In genomic region chr16:1564325-1564724, GRCh38 we compare ENCODE assay signal across 13 cellular contexts. TPM values are rescaled to one million over a fixed set of nuclear protein-coding genes. Genes with fewer than 3 reads are reported as not detected.
DNase-seq lines count a peak whose midpoint lies in the region; ATAC-seq, FAIRE-seq and TF ChIP-seq lines count a peak whose summit lies in the region.
"Had no signal": no experiment of that assay in that cellular context is flagged by ENCODE, and none has a peak within 500 bp of the region (broad histone marks: within the 10 kb centered on the region; RNA-seq: fewer than 3 reads in every experiment).

No MANE protein-coding gene starts in this region.

- no peak for TF ChIP-seq EP300 in tibial nerve (IDR thresholded peaks at IDR 0.05)

- H3K27ac ChIP-seq in lower lobe of right lung, result no peak overlapping the region
- no peak overlapping the region for H3K27ac ChIP-seq in tibial nerve
- H3K27ac ChIP-seq: testis had no signal

- no peak for TF ChIP-seq POLR2A in tibial nerve (IDR thresholded peaks at IDR 0.05)

- H3K4me1 ChIP-seq in lower lobe of right lung (no peaks in the 10 kb centered on the region), tibial nerve (no peaks in the 10 kb centered on the region)
- H3K4me1 ChIP-seq: testis had no signal

- no peaks in the 10 kb centered on the region for H3K9me3 ChIP-seq in lower lobe of right lung
- H3K9me3 ChIP-seq in tibial nerve, result no peaks in the 10 kb centered on the region
- H3K9me3 ChIP-seq: testis had no signal

- POLR2A ChIA-PET in BJ (lab: Charles Lee), result no interaction called here

- CTCF ChIA-PET in BJ (lab: Yijun Ruan, JAX), result no interaction called here

- ATAC-seq in lower lobe of right lung (no peak), GM19397 (IDR thresholded peaks at IDR 0.05; ENCODE audit: unreplicated experiment) (no peak)
- ATAC-seq: right cardiac atrium had no signal

- DNase-seq in BJ (ENCODE audit: low read depth) (no peak), GM10266 (ENCODE audit: extremely low spot score) (no peak), UCSD-AML1 (lab: John Stamatoyannopoulos, UW; ENCODE audit: unreplicated experiment) (peak; percentile 33), lower lobe of right lung (no peak), frontal cortex (ENCODE audit: low spot score in 2 of 2) (no peak), COR-L47 (lab: John Stamatoyannopoulos, UW) (no peak), tibial nerve (ENCODE audit: low spot score in 2 of 2) (no peak)
- DNase-seq: Kasumi-1, NCI-H2171 treated with DMSO at 0.1 percent for 48 hours, testis had no signal

- intact Hi-C loops in lower lobe of right lung (cut with DNase I), result no loop called here

- H3K4me3 ChIP-seq in BJ (ENCODE audit: low read depth, low read length), result no peak overlapping the region
- H3K4me3 ChIP-seq in lower lobe of right lung, result no peak overlapping the region
- H3K4me3 ChIP-seq in tibial nerve, result no peak overlapping the region
- H3K4me3 ChIP-seq: testis had no signal

- H3K27me3 ChIP-seq in BJ (ENCODE audit: control insufficient read depth, insufficient read depth, low read length) (no peaks in the 10 kb centered on the region), lower lobe of right lung (ENCODE audit: low read depth) (no peaks in the 10 kb centered on the region), tibial nerve (no peaks in the 10 kb centered on the region)
- H3K27me3 ChIP-seq: testis had no signal

- no peak for FAIRE-seq in frontal cortex (lab: Jason Lieb, UNC)

- TF ChIP-seq CTCF in BJ (IDR thresholded peaks at IDR 0.05; ENCODE audit: insufficient read depth, low read depth, low read length) (peak; percentile 29), GM10266 (IDR thresholded peaks at IDR 0.05; ENCODE audit: control insufficient read depth, insufficient read depth, low read depth, missing control alignments) (peak; percentile 18), lower lobe of right lung (IDR thresholded peaks at IDR 0.05) (peak; percentile 32), tibial nerve (IDR thresholded peaks at IDR 0.05) (peak in 1 of 5 experiments; percentile 15)

- peaks cover 16% of the 10 kb centered on the region for H3K36me3 ChIP-seq in BJ (ENCODE audit: control insufficient read depth, insufficient read depth, low read length)
- H3K36me3 ChIP-seq in lower lobe of right lung, result peaks cover 57% of the 10 kb centered on the region
- H3K36me3 ChIP-seq in tibial nerve, result peaks cover 0 to 93% (median 0%) of the 10 kb centered on the region in 3 donors

- WGBS in tibial nerve, 2 donors, result 80 to 81% methylated on average over 9 of the region's 9 CpGs

RNA-seq across cellular contexts. Expression of gene TMEM204, which starts 30.9 kb away (rescaled TPM):
- polyA plus RNA-seq in BJ (2011; rRNA removed), result 42.4 and 81.9 TPM in 2 replicates
- polyA minus RNA-seq in BJ (2011; rRNA and poly(A)+ RNA removed), result 27.7 and 42.9 TPM in 2 replicates
- 63.1 TPM for total RNA-seq in lower lobe of right lung
- total RNA-seq in frontal cortex, result 3.7 TPM
- 10 to 100 TPM; 46.3 to 53.7 (median 48.9) TPM for total RNA-seq in tibial nerve
- total RNA-seq: epithelial cell of proximal tubule had no signal

RNA-seq across cellular contexts. Expression of gene IFT140, which starts 47.5 kb away (rescaled TPM):
- polyA plus RNA-seq in BJ (2011; rRNA removed), result 5.3 and 10.4 TPM in 2 replicates
- polyA minus RNA-seq in BJ (2011; rRNA and poly(A)+ RNA removed), result 15.0 and 25.1 TPM in 2 replicates
- total RNA-seq in lower lobe of right lung (42.2 TPM), frontal cortex (41.2 TPM), tibial nerve (10 to 100 TPM; 26.8 to 49.5 (median 41.6) TPM)

RNA-seq across cellular contexts. Expression of gene CRAMP1, which starts 47.8 kb away (rescaled TPM):
- 5.2 and 8.0 TPM in 2 replicates for polyA plus RNA-seq in BJ (2011; rRNA removed)
- polyA minus RNA-seq in BJ (2011; rRNA and poly(A)+ RNA removed), result 9.2 and 9.4 TPM in 2 replicates
- total RNA-seq in lower lobe of right lung (24.1 TPM), frontal cortex (8.2 TPM), tibial nerve (10 to 100 TPM; 11.6 to 30.6 (median 17.8) TPM)

Comparison
In these comparisons a context has a peak if more than half of its experiments do, and no peak if none do; other contexts are left out.
1. RNA of gene TMEM204, which starts 30.9 kb away (total RNA-seq): 63.1 TPM in lower lobe of right lung (single experiment) and 46.3 to 53.7 TPM in tibial nerve; 3.7 TPM in frontal cortex (single experiment); every median in the first group is over 10 times any median in the second.